Comparison of ENCODE assay signal across 18 cellular contexts in genomic region chr7:105289704-105290103, GRCh38.
DNase-seq lines count a peak whose midpoint lies in the region; ATAC-seq lines count a peak whose summit lies in the region.
"Had no signal": no experiment of that assay in that cellular context is flagged by ENCODE, and none has a peak within 500 bp of the region (broad histone marks: within the 10 kb centered on the region; RNA-seq: fewer than 3 reads in every experiment).

No MANE protein-coding gene starts in this region.

- DNase-seq in activated CD8-positive, alpha-beta memory T cell treated with anti-CD3 and anti-CD28 coated beads, Interleukin-2, amount 10 ng/mL, durations not matched to agents 7 days and 5 days: no peak
- no peak for DNase-seq in activated CD8-positive, alpha-beta memory T cell treated with anti-CD3 and anti-CD28 coated beads, Interleukin-2, amount 50 U/mL, for 4 hours
- DNase-seq in activated naive CD8-positive, alpha-beta T cell treated with anti-CD3 and anti-CD28 coated beads for 36 hours: no peak
- DNase-seq in stimulated activated naive B cell treated with anti-CD40 and anti-IgM and Interleukin-4, amounts not matched to agents 10 μg/mL and 1 μg/mL and 100 μg/mL, for 72 hours: no peak
- DNase-seq in left ventricle myocardium superior: no peak
- DNase-seq: activated CD4-positive, CD25-positive, alpha-beta regulatory T cell treated with anti-CD3 and anti-CD28 coated beads, Interleukin-2, amount 50 U/mL, for 72 hours; adrenal gland; heart left ventricle; NCI-H1417 treated with DMSO at 0.1 percent for 48 hours; NCI-H526 treated with DMSO at 0.1 percent for 48 hours; psoas muscle; stimulated activated CD4-positive, alpha-beta T cell treated with anti-CD3 and anti-CD28 coated beads, Interleukin-2, amount 100 ng/mL, for 48 hours; T1000 had no signal

- H3K27ac Mint-ChIP-seq in activated CD8-positive, alpha-beta memory T cell treated with anti-CD3 and anti-CD28 coated beads, Interleukin-2, amount 10 ng/mL, durations not matched to agents 7 days and 5 days: peak overlapping the region; percentile 33
- peak overlapping the region; percentile 21 for H3K27ac Mint-ChIP-seq in activated naive CD8-positive, alpha-beta T cell treated with anti-CD3 and anti-CD28 coated beads for 36 hours
- peak overlapping the region; percentile 4 for H3K27ac Mint-ChIP-seq in stimulated activated naive B cell treated with anti-CD40 and anti-IgM and Interleukin-4, amounts not matched to agents 10 μg/mL and 1 μg/mL and 100 μg/mL, for 72 hours

- CTCF ChIA-PET in activated CD8-positive, alpha-beta memory T cell treated with anti-CD3 and anti-CD28 coated beads, Interleukin-2, amount 10 ng/mL, durations not matched to agents 7 days and 5 days (lab: Charles Lee): interaction anchor here (1.0 kb wide), 1 partner anchor 23 kb away, joined by 3 read pairs; no protein-coding TSS in a partner anchor

- peaks cover 15% of the 10 kb centered on the region for H3K4me1 Mint-ChIP-seq in activated CD8-positive, alpha-beta memory T cell treated with anti-CD3 and anti-CD28 coated beads, Interleukin-2, amount 10 ng/mL, durations not matched to agents 7 days and 5 days
- peaks cover 18% of the 10 kb centered on the region for H3K4me1 Mint-ChIP-seq in activated naive CD8-positive, alpha-beta T cell treated with anti-CD3 and anti-CD28 coated beads for 36 hours
- peaks cover 9 to 15% of the 10 kb centered on the region in 2 donors for H3K4me1 Mint-ChIP-seq in stimulated activated naive B cell treated with anti-CD40 and anti-IgM and Interleukin-4, amounts not matched to agents 10 μg/mL and 1 μg/mL and 100 μg/mL, for 72 hours

- intact Hi-C loops in left ventricle myocardium superior (cut with micrococcal nuclease): no loop called here

- no peak overlapping the region for H3K4me3 Mint-ChIP-seq in activated CD8-positive, alpha-beta memory T cell treated with anti-CD3 and anti-CD28 coated beads, Interleukin-2, amount 10 ng/mL, durations not matched to agents 7 days and 5 days
- H3K4me3 Mint-ChIP-seq in activated naive CD8-positive, alpha-beta T cell treated with anti-CD3 and anti-CD28 coated beads for 36 hours: no peak overlapping the region
- H3K4me3 Mint-ChIP-seq in stimulated activated naive B cell treated with anti-CD40 and anti-IgM and Interleukin-4, amounts not matched to agents 10 μg/mL and 1 μg/mL and 100 μg/mL, for 72 hours: no peak overlapping the region

- H3K27me3 Mint-ChIP-seq in activated CD8-positive, alpha-beta memory T cell treated with anti-CD3 and anti-CD28 coated beads, Interleukin-2, amount 10 ng/mL, durations not matched to agents 7 days and 5 days: no peaks in the 10 kb centered on the region
- no peaks in the 10 kb centered on the region for H3K27me3 Mint-ChIP-seq in activated naive CD8-positive, alpha-beta T cell treated with anti-CD3 and anti-CD28 coated beads for 36 hours
- H3K27me3 Mint-ChIP-seq in stimulated activated naive B cell treated with anti-CD40 and anti-IgM and Interleukin-4, amounts not matched to agents 10 μg/mL and 1 μg/mL and 100 μg/mL, for 72 hours: no peaks in the 10 kb centered on the region
- H3K27me3 Mint-ChIP-seq: IgD-negative memory B cell had no signal

- peak; percentile 79 for ATAC-seq in activated CD8-positive, alpha-beta memory T cell treated with anti-CD3 and anti-CD28 coated beads, Interleukin-2, amount 10 ng/mL, durations not matched to agents 7 days and 5 days
- ATAC-seq in GM18511 (IDR thresholded peaks at IDR 0.05; ENCODE audit: unreplicated experiment) (peak; percentile 68), left ventricle myocardium superior (no peak), HG03039 (IDR thresholded peaks at IDR 0.05; ENCODE audit: unreplicated experiment) (no peak), HG02623 (IDR thresholded peaks at IDR 0.05; ENCODE audit: unreplicated experiment) (no peak)
- no peak for ATAC-seq in stimulated activated naive B cell treated with anti-CD40 and anti-IgM and Interleukin-4, amounts not matched to agents 10 μg/mL and 1 μg/mL and 100 μg/mL, for 72 hours (replicated peaks)
- ATAC-seq: heart left ventricle, left lobe of liver, psoas muscle had no signal

- no peaks in the 10 kb centered on the region for H3K9me3 Mint-ChIP-seq in activated CD8-positive, alpha-beta memory T cell treated with anti-CD3 and anti-CD28 coated beads, Interleukin-2, amount 10 ng/mL, durations not matched to agents 7 days and 5 days (ENCODE audit: low read depth)
- H3K9me3 Mint-ChIP-seq in activated naive CD8-positive, alpha-beta T cell treated with anti-CD3 and anti-CD28 coated beads for 36 hours: no peaks in the 10 kb centered on the region
- H3K9me3 Mint-ChIP-seq in stimulated activated naive B cell treated with anti-CD40 and anti-IgM and Interleukin-4, amounts not matched to agents 10 μg/mL and 1 μg/mL and 100 μg/mL, for 72 hours: no peaks in the 10 kb centered on the region
- H3K9me3 Mint-ChIP-seq: IgD-negative memory B cell had no signal

- H3K36me3 Mint-ChIP-seq in activated CD8-positive, alpha-beta memory T cell treated with anti-CD3 and anti-CD28 coated beads, Interleukin-2, amount 10 ng/mL, durations not matched to agents 7 days and 5 days: peaks cover 1% of the 10 kb centered on the region
- peaks cover 5% of the 10 kb centered on the region for H3K36me3 Mint-ChIP-seq in activated naive CD8-positive, alpha-beta T cell treated with anti-CD3 and anti-CD28 coated beads for 36 hours
- H3K36me3 Mint-ChIP-seq in stimulated activated naive B cell treated with anti-CD40 and anti-IgM and Interleukin-4, amounts not matched to agents 10 μg/mL and 1 μg/mL and 100 μg/mL, for 72 hours: peaks cover 8 to 15% of the 10 kb centered on the region in 2 donors

Comparison
In these comparisons a context has a peak if more than half of its experiments do, and no peak if none do; other contexts are left out.
1. ATAC-seq: peak in activated CD8-positive, alpha-beta memory T cell treated with anti-CD3 and anti-CD28 coated beads, Interleukin-2, amount 10 ng/mL, durations not matched to agents 7 days and 5 days (single experiment) and GM18511 (single experiment); none in stimulated activated naive B cell treated with anti-CD40 and anti-IgM and Interleukin-4, amounts not matched to agents 10 μg/mL and 1 μg/mL and 100 μg/mL, for 72 hours (0 of 2), left ventricle myocardium superior (single experiment), HG03039 (single experiment) and HG02623 (single experiment).
2. Peak in every context shown above with its lines, with median percentiles within 50 percentile points of each other: H3K27ac Mint-ChIP-seq.